In the genomic region with DNA sequence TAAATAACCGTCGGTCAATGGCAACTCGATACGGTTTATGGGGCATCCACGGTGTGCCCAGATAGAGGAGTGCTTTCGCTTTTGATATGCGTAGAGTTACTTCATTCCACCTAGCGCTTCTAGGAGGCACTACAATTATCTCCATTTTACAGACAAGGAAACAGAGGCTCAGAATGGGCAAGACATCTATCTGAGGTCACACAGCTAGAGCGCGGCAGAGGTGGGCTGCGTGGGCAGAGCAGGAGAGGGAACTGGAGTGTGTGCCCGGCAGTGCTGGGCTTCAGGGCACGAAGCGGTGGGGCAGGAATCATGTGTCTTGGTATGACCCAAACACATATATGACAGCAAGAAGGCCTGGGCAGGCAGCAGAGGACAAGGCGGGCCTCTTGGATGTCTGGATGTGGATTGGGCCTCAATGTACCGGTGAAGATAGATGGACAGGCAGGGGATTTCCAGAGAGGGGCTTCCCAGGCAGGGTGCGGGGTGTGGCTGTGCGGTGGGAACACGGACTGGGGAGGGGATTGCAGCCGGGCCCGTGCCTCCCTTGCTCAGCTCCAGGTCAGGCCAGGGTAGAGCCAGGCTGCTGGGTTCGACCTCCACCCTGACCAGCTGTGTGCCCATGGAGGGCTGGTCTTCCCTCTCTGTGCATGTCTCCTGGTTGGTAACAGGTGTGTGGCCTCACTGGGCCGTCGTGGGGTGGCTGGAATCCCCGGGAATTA, we compare ENCODE assay signal across 1 cellular context.
TF ChIP-seq lines count a peak whose summit lies in the region.

No MANE protein-coding gene starts in this region.

TF ChIP-seq in IMR-90, 13 proteins besides CTCF, POLR2A, EP300 and RAD21:
- TF ChIP-seq RFX5 (IDR thresholded peaks at IDR 0.05; ENCODE audit: low read depth, low read length) (no peak), RCOR1 (IDR thresholded peaks at IDR 0.05; ENCODE audit: insufficient replicate concordance, low read length) (no peak), NFE2L2 (IDR thresholded peaks at IDR 0.05; ENCODE audit: low read depth, low read length) (no peak), CHD1 (IDR thresholded peaks at IDR 0.05; ENCODE audit: low read depth, low read length) (no peak), MAFK (IDR thresholded peaks at IDR 0.05; ENCODE audit: low read depth, low read length) (no peak), BHLHE40 (IDR thresholded peaks at IDR 0.05; ENCODE audit: low read depth, low read length) (no peak), SMC3 (IDR thresholded peaks at IDR 0.05; ENCODE audit: low read depth, low read length) (no peak)
